ENCODE assay signal across 1 cellular context in genomic region chr14:24186831-24187537, GRCh38.
TF ChIP-seq lines count a peak whose summit lies in the region.

No MANE protein-coding gene starts in this region.

TF ChIP-seq in WTC11, 78 proteins besides CTCF, POLR2A, EP300 and RAD21 (continued from another document):
- TF ChIP-seq AR (CRISPR knock-in tag; IDR thresholded peaks at IDR 0.05) (no peak), TEAD1 (CRISPR knock-in tag; IDR thresholded peaks at IDR 0.05) (no peak), NR1H2 (CRISPR knock-in tag; IDR thresholded peaks at IDR 0.05) (no peak), E2F5 (CRISPR knock-in tag; IDR thresholded peaks at IDR 0.05) (no peak), E2F4 (CRISPR knock-in tag; IDR thresholded peaks at IDR 0.05; ENCODE audit: borderline replicate concordance, low read depth) (no peak), GTF2I (CRISPR knock-in tag; conservative IDR thresholded peaks at IDR 0.05) (no peak), MLX (CRISPR knock-in tag; IDR thresholded peaks at IDR 0.05) (no peak), TP53 (CRISPR knock-in tag; IDR thresholded peaks at IDR 0.05) (no peak)
